In the genomic region with DNA sequence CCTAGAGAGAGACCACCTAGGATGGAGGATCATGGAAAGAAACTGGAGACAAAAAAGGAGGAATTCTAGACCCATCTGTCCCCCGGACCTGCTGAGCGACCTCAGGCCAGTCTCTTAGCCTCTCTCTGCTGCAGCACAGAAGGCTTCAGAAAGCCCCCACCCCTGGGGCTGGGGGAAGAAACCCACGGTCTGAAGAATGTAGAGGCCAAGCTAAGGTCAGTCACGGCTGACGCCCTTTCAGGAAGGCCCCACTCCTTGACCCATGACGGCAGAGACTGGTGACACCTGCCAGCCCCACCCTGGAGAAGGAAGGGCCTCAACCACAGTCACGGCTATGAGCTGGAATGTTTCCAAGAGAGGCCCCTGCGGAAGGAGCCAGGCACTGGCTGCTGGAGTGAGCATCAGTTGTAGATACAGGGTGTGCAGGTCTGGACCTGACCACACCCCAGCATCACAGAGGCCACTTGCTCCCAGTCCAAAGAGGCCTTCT, we compare ENCODE assay signal across 9 cellular contexts.
DNase-seq lines count a peak whose midpoint lies in the region; ATAC-seq and TF ChIP-seq lines count a peak whose summit lies in the region.
"Had no signal": no experiment of that assay in that cellular context is flagged by ENCODE, and none has a peak within 500 bp of the region (broad histone marks: within the 10 kb centered on the region; RNA-seq: fewer than 3 reads in every experiment).

No MANE protein-coding gene starts in this region.

- no peak overlapping the region for H3K4me3 ChIP-seq in transverse colon
- H3K4me3 ChIP-seq: gastrocnemius medialis had no signal

- intact Hi-C loops in transverse colon (cut with DNase I; ENCODE audit: low total_unique reads): no loop called here

- DNase-seq in SKM-1 treated with dmso at 0.1 percent for 144 hours (lab: John Stamatoyannopoulos, UW; ENCODE audit: unreplicated experiment): peak; percentile 48
- DNase-seq in SKM-1 (lab: John Stamatoyannopoulos, UW; ENCODE audit: unreplicated experiment): no peak
- DNase-seq in NCI-H510A treated with DMSO at 0.1 percent for 48 hours (lab: John Stamatoyannopoulos, UW): peak; percentile 73
- peak; percentile 71 for DNase-seq in transverse colon
- no peak for DNase-seq in activated CD4-positive, alpha-beta T cell treated with anti-CD3 and anti-CD28 coated beads for 4 hours
- DNase-seq in effector CD8-positive, alpha-beta T cell (lab: John Stamatoyannopoulos, UW): no peak
- no peak for DNase-seq in HCEC 1CT
- DNase-seq: gastrocnemius medialis had no signal

- WGBS in transverse colon (ENCODE audit: low coverage in 1 of 2), 2 donors: 27% methylated on average over 8 of the region's 8 CpGs; no CpG with 5 or more reads in 1 of the 2 donors

- H3K27me3 ChIP-seq in transverse colon: no peaks in the 10 kb centered on the region
- H3K27me3 ChIP-seq: gastrocnemius medialis had no signal

- H3K4me1 ChIP-seq in transverse colon: peaks cover 0 to 7% (median 3%) of the 10 kb centered on the region in 4 donors
- H3K4me1 ChIP-seq: gastrocnemius medialis had no signal

- H3K27ac ChIP-seq in transverse colon: peak overlapping the region in 1 of 4 donors; percentile 14
- H3K27ac ChIP-seq: gastrocnemius medialis had no signal

- no peaks in the 10 kb centered on the region for H3K9me3 ChIP-seq in transverse colon
- H3K9me3 ChIP-seq: gastrocnemius medialis had no signal

- TF ChIP-seq CTCF in transverse colon (IDR thresholded peaks at IDR 0.05): no peak

- peak; percentile 64 for ATAC-seq in HG02870 (IDR thresholded peaks at IDR 0.05; ENCODE audit: unreplicated experiment)
- ATAC-seq: gastrocnemius medialis had no signal

- no peak for TF ChIP-seq POLR2A in transverse colon (IDR thresholded peaks at IDR 0.05)

- no peak for TF ChIP-seq EP300 in transverse colon (IDR thresholded peaks at IDR 0.05; ENCODE audit: low read depth)

- in situ Hi-C loops in transverse colon (cut with MboI; ENCODE audit: low pct_ligation_motif_present in 1 of 4, low pct_unique_long_range_greater_than_20kb in 1 of 4, low sequenced_read_pairs in 3 of 4): no loop called here

- no peaks in the 10 kb centered on the region for H3K36me3 ChIP-seq in transverse colon
- H3K36me3 ChIP-seq: gastrocnemius medialis had no signal

Comparison
In these comparisons a context has a peak if more than half of its experiments do, and no peak if none do; other contexts are left out.
1. DNase-seq: peak in SKM-1 treated with dmso at 0.1 percent for 144 hours (single experiment), NCI-H510A treated with DMSO at 0.1 percent for 48 hours (single experiment) and transverse colon (single experiment); none in SKM-1 (single experiment), activated CD4-positive, alpha-beta T cell treated with anti-CD3 and anti-CD28 coated beads for 4 hours (0 of 2), effector CD8-positive, alpha-beta T cell (single experiment) and HCEC 1CT (single experiment).